Comparison of ENCODE assay signal across 31 cellular contexts in genomic region chr1:87829360-87829759, GRCh38.
DNase-seq lines count a peak whose midpoint lies in the region; ATAC-seq and FAIRE-seq lines count a peak whose summit lies in the region.
"Had no signal": no experiment of that assay in that cellular context is flagged by ENCODE, and none has a peak within 500 bp of the region (broad histone marks: within the 10 kb centered on the region; RNA-seq: fewer than 3 reads in every experiment).

No MANE protein-coding gene starts in this region.

- H3K36me3 ChIP-seq in SJCRH30, result no peaks in the 10 kb centered on the region
- H3K36me3 ChIP-seq: BLaER1 treated with 17β-estradiol and CSF1 and Interleukin-3, amounts not matched to agents 10 nM and 100 nM; colonic mucosa; lower lobe of right lung had no signal

- no peak overlapping the region for H3K4me3 ChIP-seq in SJCRH30
- H3K4me3 ChIP-seq: BLaER1 treated with 17β-estradiol and CSF1 and Interleukin-3, amounts not matched to agents 10 nM and 100 nM; colonic mucosa; lower lobe of right lung; testis had no signal

- peak; percentile 59 for FAIRE-seq in endometrium (lab: Jason Lieb, UNC)
- FAIRE-seq: bronchial epithelial cell, H54, TTC549, urothelium cell line had no signal

- DNase-seq in stimulated activated CD4-positive, alpha-beta T cell treated with anti-CD3 and anti-CD28 coated beads, Interleukin-2, amount 100 ng/mL, for 48 hours, result no peak
- no peak for DNase-seq in NCI-H748 treated with DMSO at 0.1 percent for 48 hours (lab: John Stamatoyannopoulos, UW)
- DNase-seq in SJCRH30, result no peak
- DNase-seq: activated CD4-positive, alpha-beta memory T cell treated with anti-CD3 and anti-CD28 coated beads for 36 hours; activated CD8-positive, alpha-beta memory T cell treated with anti-CD3 and anti-CD28 coated beads, Interleukin-2, amount 50 U/mL, for 4 hours; anterior cingulate cortex; colonic mucosa; COR-L47; effector CD8-positive, alpha-beta T cell; KBM-7; lower lobe of right lung; NCI-H1105 treated with DMSO at 0.1 percent for 48 hours; NCI-H2029; NCI-H2227 treated with DMSO at 0.1 percent for 48 hours; RPMI8226; stimulated activated naive CD8-positive, alpha-beta T cell treated with anti-CD3 and anti-CD28 coated beads, Interleukin-15, Interleukin-2, amounts not matched to agents 100 U/mL and 50 U/mL, for 24 hours; testis had no signal

- no peak overlapping the region for H3K27ac ChIP-seq in SJCRH30
- H3K27ac ChIP-seq: BLaER1 treated with 17β-estradiol and CSF1 and Interleukin-3, amounts not matched to agents 10 nM and 100 nM; colonic mucosa; lower lobe of right lung; testis had no signal

- ATAC-seq in GM18907 (IDR thresholded peaks at IDR 0.05; ENCODE audit: unreplicated experiment) (peak; percentile 74), GM21619 (IDR thresholded peaks at IDR 0.05; ENCODE audit: unreplicated experiment) (peak; percentile 47), HG03139 (IDR thresholded peaks at IDR 0.05; ENCODE audit: unreplicated experiment) (peak; percentile 45), GM21515 (IDR thresholded peaks at IDR 0.05; ENCODE audit: unreplicated experiment) (no peak)
- ATAC-seq: activated CD4-positive, CD25-positive, alpha-beta regulatory T cell treated with anti-CD3 and anti-CD28 coated beads, Interleukin-2, amount 50 U/mL, for 24 hours; activated naive CD4-positive, alpha-beta T cell treated with anti-CD3 and anti-CD28 coated beads, Interleukin-2, amount 50 U/mL, for 72 hours; activated T-helper 17 cell treated with anti-CD3 and anti-CD28 coated beads, Interleukin-2, amount 50 U/mL, for 72 hours; lower lobe of right lung; natural killer cell treated with Interleukin-12 subunit alpha and Interleukin-12 subunit beta and Interleukin-15 and Interleukin-18, amount 100 ng/mL, for 72 hours; stimulated activated naive CD8-positive, alpha-beta T cell treated with anti-CD3 and anti-CD28 coated beads, Interleukin-15, Interleukin-2, amounts not matched to agents 100 U/mL and 50 U/mL, for 24 hours had no signal

- no peaks in the 10 kb centered on the region for H3K9me3 ChIP-seq in SJCRH30 (replicated peaks)
- H3K9me3 ChIP-seq: colonic mucosa, lower lobe of right lung, testis had no signal

- no peaks in the 10 kb centered on the region for H3K27me3 ChIP-seq in SJCRH30
- H3K27me3 ChIP-seq: BLaER1 treated with 17β-estradiol and CSF1 and Interleukin-3, amounts not matched to agents 10 nM and 100 nM; colonic mucosa; testis had no signal

- H3K4me1 ChIP-seq in SJCRH30, result no peaks in the 10 kb centered on the region
- H3K4me1 ChIP-seq: colonic mucosa, testis had no signal
